Comparison of ENCODE assay signal across 24 cellular contexts in genomic region chr4:152704788-152705187, GRCh38. TPM values are rescaled to one million over a fixed set of nuclear protein-coding genes. Genes with fewer than 3 reads are reported as not detected.
A peak's percentile ranks its signal among the peaks of the same experiment; 100 is the strongest.
DNase-seq lines count a peak whose midpoint lies in the region; ATAC-seq and TF ChIP-seq lines count a peak whose summit lies in the region.
"Had no signal": no experiment of that assay in that cellular context is flagged by ENCODE, and none has a peak within 500 bp of the region (broad histone marks: within the 10 kb centered on the region; RNA-seq: fewer than 3 reads in every experiment).

No MANE protein-coding gene starts in this region.

- no peak for TF ChIP-seq RAD21 in HCT116 (IDR thresholded peaks at IDR 0.05; ENCODE audit: low read depth)

- no peak overlapping the region for H4K8ac ChIP-seq in neuronal stem cell (ENCODE audit: low read depth, low read length)

- H3K18ac ChIP-seq in neuronal stem cell (ENCODE audit: low read length) = no peak overlapping the region

- H3K4me3 Mint-ChIP-seq in Caco-2 (ENCODE audit: unreplicated experiment) = no peak overlapping the region
- no peak overlapping the region for H3K4me3 Mint-ChIP-seq in WTC11
- H3K4me3 Mint-ChIP-seq: B cell; CD4-positive, alpha-beta T cell; CD8-positive, alpha-beta T cell had no signal

- no peaks in the 10 kb centered on the region for H3K79me2 ChIP-seq in HCT116 (ENCODE audit: insufficient read depth, low read length)

- H3K9ac ChIP-seq in HCT116 (ENCODE audit: low read length) (no peak overlapping the region), neuronal stem cell (ENCODE audit: low read depth, low read length, poor library complexity) (no peak overlapping the region)
- H3K9ac ChIP-seq: BLaER1 treated with 17β-estradiol and CSF1 and Interleukin-3, amounts not matched to agents 10 nM and 100 nM had no signal

- H3K4me1 Mint-ChIP-seq in Caco-2 (ENCODE audit: low read depth, unreplicated experiment) (peaks cover 14% of the 10 kb centered on the region), WTC11 (peaks cover 67% of the 10 kb centered on the region)

- H3K4me1 ChIP-seq in Caco-2 = 0 out of 2 replicates have a peak, but pooled peaks cover 5% of the 10 kb centered on the region
- no peaks in the 10 kb centered on the region; a peak in 1 of 4 replicates for H3K4me1 ChIP-seq in HCT116 (ENCODE audit: control insufficient read depth in 1 of 2, insufficient read depth in 2 of 2, low read length in 2 of 2)
- peaks cover 0 to 3% of the 10 kb centered on the region in 2 donors for H3K4me1 ChIP-seq in neuronal stem cell (ENCODE audit: control insufficient read depth in 2 of 2, insufficient read depth in 1 of 2, low read depth in 1 of 2, low read length in 2 of 2)
- H3K4me1 ChIP-seq: A549 had no signal

- intact Hi-C loops in Caco-2 (cut with micrococcal nuclease; ENCODE audit: unreplicated experiment) = no loop called here
- intact Hi-C loops in HCT116 (cut with micrococcal nuclease) = no loop called here

- no peak for ATAC-seq in HCT116
- no peak for ATAC-seq in WTC11
- no peak for ATAC-seq in GM19023 (IDR thresholded peaks at IDR 0.05; ENCODE audit: unreplicated experiment)
- ATAC-seq: A549; CD8-positive, alpha-beta T cell had no signal

- H3K14ac ChIP-seq in neuronal stem cell (ENCODE audit: low read length) = no peak overlapping the region

- H3K9me3 ChIP-seq in Caco-2 = no peaks in the 10 kb centered on the region; the same call in 1 of the 2 replicates
- H3K9me3 ChIP-seq in HCT116 (ENCODE audit: control insufficient read depth in 1 of 2, insufficient read depth in 1 of 2, low read depth in 1 of 2, low read length in 2 of 2) = no peaks in the 10 kb centered on the region; a peak in 1 of 4 replicates
- H3K9me3 ChIP-seq in neuronal stem cell (replicated peaks in 1 of 2; ENCODE audit: control insufficient read depth in 2 of 2, insufficient read depth in 1 of 2, low read depth in 1 of 2, low read length in 2 of 2) = peaks cover 0 to 3% of the 10 kb centered on the region in 2 donors

- no CpG with 5 or more reads among the region's 1 CpG for WGBS in neuronal stem cell (ENCODE audit: extremely low coverage in 2 of 2, insufficient read length in 2 of 2, insufficient replicate concordance in 1 of 2), 2 donors

- no peak overlapping the region for H2BK120ac ChIP-seq in neuronal stem cell (ENCODE audit: low read depth, low read length)

- H3K36me3 ChIP-seq in Caco-2 (ENCODE audit: control insufficient read depth, insufficient read depth, low read length) = no peaks in the 10 kb centered on the region
- no peaks in the 10 kb centered on the region for H3K36me3 ChIP-seq in HCT116 (ENCODE audit: control insufficient read depth in 1 of 2, insufficient read depth in 2 of 2, low read length in 2 of 2)
- no peaks in the 10 kb centered on the region for H3K36me3 ChIP-seq in neuronal stem cell (replicated peaks in 1 of 2; ENCODE audit: control insufficient read depth in 2 of 2, insufficient read depth in 2 of 2, low read length in 2 of 2)
- no peaks in the 10 kb centered on the region for H3K36me3 ChIP-seq in H7 (replicated peaks; ENCODE audit: control insufficient read depth, insufficient read depth, low read length)
- H3K36me3 ChIP-seq: BLaER1 treated with 17β-estradiol and CSF1 and Interleukin-3, amounts not matched to agents 10 nM and 100 nM had no signal

- no peak for TF ChIP-seq POLR2A in HCT116 (IDR thresholded peaks at IDR 0.05; ENCODE audit: borderline replicate concordance, extremely low read depth, insufficient read depth, insufficient read length)

- no peak overlapping the region for H4K91ac ChIP-seq in neuronal stem cell (ENCODE audit: low read depth, low read length, poor library complexity)

- no peak overlapping the region for H3K4ac ChIP-seq in neuronal stem cell (ENCODE audit: low read length)

- H3K4me2 ChIP-seq in HCT116 (ENCODE audit: low read length) = no peak overlapping the region
- no peak overlapping the region for H3K4me2 ChIP-seq in neuronal stem cell (ENCODE audit: insufficient read depth, low read length, poor library complexity, severe bottlenecking)
- H3K4me2 ChIP-seq: A549; BLaER1 treated with 17β-estradiol and CSF1 and Interleukin-3, amounts not matched to agents 10 nM and 100 nM had no signal

- H2BK15ac ChIP-seq in neuronal stem cell (ENCODE audit: low read length) = no peak overlapping the region

- peak overlapping the region; percentile 55 for H2BK5ac ChIP-seq in neuronal stem cell (ENCODE audit: low read length)

- POLR2A ChIA-PET in Caco-2 (lab: Charles Lee) = interaction anchor here (0.6 kb wide), 1 partner anchor 1607 kb away, joined by 3 read pairs; no protein-coding TSS in a partner anchor
- POLR2A ChIA-PET in HCT116 (lab: Charles Lee) = no interaction called here
- POLR2A ChIA-PET in WTC11 (lab: Charles Lee) = no interaction called here

- TF ChIP-seq CTCF in Caco-2 (IDR thresholded peaks at IDR 0.05; ENCODE audit: insufficient read depth in 1 of 2, low read depth in 1 of 2, low read length in 1 of 2, severe bottlenecking in 1 of 2, unreplicated experiment in 1 of 2) (no peak), HCT116 (IDR thresholded peaks at IDR 0.05 in 2 of 3, conservative IDR thresholded peaks at IDR 0.05 in 1 of 3; ENCODE audit: borderline replicate concordance in 1 of 3, insufficient read depth in 1 of 3, low read depth in 2 of 3, low read length in 2 of 3) (no peak), WTC11 (IDR thresholded peaks at IDR 0.05) (no peak)

- H3K27me3 ChIP-seq in Caco-2 (replicated peaks; ENCODE audit: control insufficient read depth, insufficient read depth, low read length) (no peaks in the 10 kb centered on the region), HCT116 (ENCODE audit: insufficient read depth, low read length) (no peaks in the 10 kb centered on the region), neuronal stem cell (ENCODE audit: control insufficient read depth in 3 of 3, insufficient read depth in 3 of 3, low read depth in 1 of 3, low read length in 3 of 3) (peaks cover 0 to 17% (median 0%) of the 10 kb centered on the region in 3 experiments), H7 (ENCODE audit: control insufficient read depth, insufficient read depth, low read length) (no peaks in the 10 kb centered on the region)
- H3K27me3 ChIP-seq: BLaER1 treated with 17β-estradiol and CSF1 and Interleukin-3, amounts not matched to agents 10 nM and 100 nM had no signal

- no TSS peak for BruUV-seq in Caco-2 (replicated peaks; lab: Mats Ljungman, UMichigan)
- BruUV-seq in HCT116 (replicated peaks; lab: Mats Ljungman, UMichigan) = no TSS peak

- H3K9me3 Mint-ChIP-seq in Caco-2 (ENCODE audit: unreplicated experiment) (peaks cover 19% of the 10 kb centered on the region), WTC11 (peaks cover 7% of the 10 kb centered on the region)

- H3K79me1 ChIP-seq in neuronal stem cell (ENCODE audit: low read depth, low read length) = no peaks in the 10 kb centered on the region

- H3K23ac ChIP-seq in neuronal stem cell (ENCODE audit: low read depth, low read length, poor library complexity) = no peak overlapping the region

- H2AFZ ChIP-seq in HCT116 (ENCODE audit: low read depth, low read length, poor library complexity, severe bottlenecking) (no peak overlapping the region), neuronal stem cell (ENCODE audit: low read length) (no peak overlapping the region)

- H3K36me3 Mint-ChIP-seq in Caco-2 (ENCODE audit: insufficient read depth, unreplicated experiment) (no peaks in the 10 kb centered on the region), WTC11 (peaks cover 7% of the 10 kb centered on the region)
- H3K36me3 Mint-ChIP-seq: CD8-positive, alpha-beta T cell had no signal

- H3K9me2 ChIP-seq in HCT116 (ENCODE audit: insufficient read depth) = no peaks in the 10 kb centered on the region

- no peak overlapping the region for H2BK12ac ChIP-seq in neuronal stem cell (ENCODE audit: low read length)

- no peaks in the 10 kb centered on the region for H4K20me1 ChIP-seq in HCT116 (ENCODE audit: insufficient read depth)
- H4K20me1 ChIP-seq: BLaER1 treated with 17β-estradiol and CSF1 and Interleukin-3, amounts not matched to agents 10 nM and 100 nM had no signal

- RAD21 ChIA-PET in HCT116 (lab: Charles Lee; ENCODE audit: low non-redundant PET in 1 of 2, low total read pairs in 2 of 2, uncharacterized antibody in 2 of 2, unreplicated experiment in 2 of 2) = no interaction called here

- H3K27ac Mint-ChIP-seq in Caco-2 (ENCODE audit: unreplicated experiment) (peak overlapping the region; percentile 56), WTC11 (peak overlapping the region; percentile 30)
- H3K27ac Mint-ChIP-seq: B cell; CD4-positive, alpha-beta T cell; CD8-positive, alpha-beta T cell had no signal

- H3K27me3 Mint-ChIP-seq in Caco-2 (ENCODE audit: insufficient read depth, unreplicated experiment) (no peaks in the 10 kb centered on the region), WTC11 (ENCODE audit: low read depth) (no peaks in the 10 kb centered on the region)
- H3K27me3 Mint-ChIP-seq: B cell had no signal

- H3K4me3 ChIP-seq in Caco-2 (ENCODE audit: low read depth, low read length) (no peak overlapping the region), HCT116 (replicated peaks in 1 of 2; ENCODE audit: low read depth in 1 of 2, low read length in 2 of 2) (no peak overlapping the region), neuronal stem cell (ENCODE audit: low read length in 2 of 2) (no peak overlapping the region), H7 (ENCODE audit: insufficient read depth, low read depth, low read length) (no peak overlapping the region)
- H3K4me3 ChIP-seq: A549; BLaER1 treated with 17β-estradiol and CSF1 and Interleukin-3, amounts not matched to agents 10 nM and 100 nM had no signal

- CTCF ChIA-PET in Caco-2 (lab: Charles Lee) = no interaction called here
- CTCF ChIA-PET in HCT116 (lab: Charles Lee) = no interaction called here
- CTCF ChIA-PET in WTC11 (lab: Charles Lee) = interaction anchor here (2.1 kb wide), 1 partner anchor 115 kb away, joined by 12 read pairs; no protein-coding TSS in a partner anchor

- DNase-seq in Caco-2 (no peak), HCT116 (ENCODE audit: low read depth, low spot score) (no peak), WTC11 (ENCODE audit: low spot score) (no peak), neuronal stem cell (ENCODE audit: low spot score) (no peak), SHP77 treated with DMSO at 0.1 percent for 48 hours (lab: John Stamatoyannopoulos, UW) (no peak), H7 (no peak), GDM1 (lab: John Stamatoyannopoulos, UW) (no peak)
- DNase-seq: AML-193; CD4-positive, alpha-beta T cell; CD8-positive, alpha-beta T cell; DMS 273 treated with DMSO at 0.1 percent for 48 hours; DMS153; DMS53; DMS79; DND-41; EL; GF-D8 had no signal

- H2AK5ac ChIP-seq in neuronal stem cell (ENCODE audit: low read depth, low read length) = no peak overlapping the region

- H3K27ac ChIP-seq in HCT116 (ENCODE audit: low read depth, low read length) = no peak overlapping the region
- no peak overlapping the region for H3K27ac ChIP-seq in neuronal stem cell (replicated peaks; ENCODE audit: low read length)
- H3K27ac ChIP-seq: 22Rv1; A549; BLaER1 treated with 17β-estradiol and CSF1 and Interleukin-3, amounts not matched to agents 10 nM and 100 nM; C4-2B had no signal

TF ChIP-seq in WTC11, 78 proteins besides CTCF, POLR2A, EP300 and RAD21 (continues in another document):
- TF ChIP-seq TP53 (CRISPR knock-in tag; IDR thresholded peaks at IDR 0.05) = no peak

RNA-seq across cellular contexts. Expression of gene TMEM154, which starts 25.0 kb away (rescaled TPM):
- total RNA-seq in Caco-2 (2022) = 2.6 and 4.6 TPM in 2 replicates
- total RNA-seq in HCT116 (2021; ENCODE audit: unreplicated experiment) = 2.4 TPM
- 0.36 and 0.68 TPM in 2 replicates for polyA plus RNA-seq in HCT116 (2012)
- 1.7 to 2.1 TPM (median 1.9 TPM) in 3 replicates for total RNA-seq in WTC11 (2021)
- 0.14 TPM for polyA plus RNA-seq in neuronal stem cell (2013, experiment 1 of 2)
- polyA plus RNA-seq in neuronal stem cell (2013, experiment 2 of 2) = 0.18 TPM
- 0.31 and 1.4 TPM in 2 replicates for total RNA-seq in H7 (2014; rRNA removed; shearing (Covaris generic))
- total RNA-seq: G401 had no signal
